Comparison of ENCODE assay signal across 10 cellular contexts in the genomic region with DNA sequence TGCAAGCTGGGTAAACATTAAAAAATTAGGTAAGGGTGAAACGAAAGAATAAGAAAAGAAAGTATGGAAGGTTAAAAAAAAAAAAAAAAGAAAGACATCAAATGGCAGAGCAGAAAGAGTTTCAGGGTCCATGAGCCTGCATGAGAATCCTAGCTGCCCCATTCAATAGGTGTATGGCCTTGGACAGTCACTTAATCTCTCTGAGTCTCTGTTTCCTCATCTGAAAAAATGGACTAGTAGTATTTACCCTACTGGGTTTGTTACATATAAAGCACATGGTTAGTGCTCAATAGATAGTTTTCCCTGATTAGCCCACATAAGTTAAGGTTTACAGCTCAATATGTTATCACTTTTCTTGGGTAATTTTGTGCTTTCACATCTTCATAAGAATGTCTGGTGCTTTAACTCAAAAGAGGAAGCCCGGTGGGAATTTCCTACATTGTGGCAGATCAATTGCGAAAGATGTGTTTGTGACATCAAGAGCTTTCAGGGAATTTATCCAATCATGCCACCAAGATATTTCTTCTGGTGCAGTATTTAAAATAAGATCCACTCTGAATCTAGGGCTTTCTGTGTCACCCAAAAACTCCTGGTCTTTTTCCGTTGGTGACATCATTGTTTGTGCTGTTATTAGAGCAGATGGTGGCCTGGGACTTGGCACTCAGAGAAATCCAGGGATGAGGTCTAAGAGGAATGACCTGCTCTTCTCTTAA. TPM values are rescaled to one million over a fixed set of nuclear protein-coding genes. Genes with fewer than 3 reads are reported as not detected.
DNase-seq lines count a peak whose midpoint lies in the region; ATAC-seq, FAIRE-seq and TF ChIP-seq lines count a peak whose summit lies in the region.
"Had no signal": no experiment of that assay in that cellular context is flagged by ENCODE, and none has a peak within 500 bp of the region (broad histone marks: within the 10 kb centered on the region; RNA-seq: fewer than 3 reads in every experiment).

No MANE protein-coding gene starts in this region.

- intact Hi-C loops in MCF 10A (cut with micrococcal nuclease) (no loop called here), breast epithelium (cut with DNase I; ENCODE audit: low total_unique reads) (no loop called here)

- H3K27ac Mint-ChIP-seq in MCF 10A (ENCODE audit: low read depth, unreplicated experiment) = peak overlapping the region; percentile 64
- H3K27ac Mint-ChIP-seq in stimulated activated naive B cell treated with anti-CD40 and anti-IgM and Interleukin-4, amounts not matched to agents 10 μg/mL and 1 μg/mL and 100 μg/mL, for 72 hours = peak overlapping the region; percentile 34
- H3K27ac Mint-ChIP-seq: T-helper 1 cell treated with Interleukin-12 subunit alpha and Interleukin-12 subunit beta and Interleukin-4 antibody, amounts not matched to agents 30 μg/mL and 1 μg/mL, for 36 hours had no signal

- no peak overlapping the region for H3K4me3 Mint-ChIP-seq in MCF 10A (ENCODE audit: unreplicated experiment)
- no peak overlapping the region for H3K4me3 Mint-ChIP-seq in stimulated activated naive B cell treated with anti-CD40 and anti-IgM and Interleukin-4, amounts not matched to agents 10 μg/mL and 1 μg/mL and 100 μg/mL, for 72 hours
- H3K4me3 Mint-ChIP-seq: T-helper 1 cell treated with Interleukin-12 subunit alpha and Interleukin-12 subunit beta and Interleukin-4 antibody, amounts not matched to agents 30 μg/mL and 1 μg/mL, for 36 hours had no signal

- no peaks in the 10 kb centered on the region for H3K36me3 ChIP-seq in breast epithelium

- no peaks in the 10 kb centered on the region for H3K27me3 Mint-ChIP-seq in MCF 10A (ENCODE audit: insufficient read depth, unreplicated experiment)
- no peaks in the 10 kb centered on the region for H3K27me3 Mint-ChIP-seq in stimulated activated naive B cell treated with anti-CD40 and anti-IgM and Interleukin-4, amounts not matched to agents 10 μg/mL and 1 μg/mL and 100 μg/mL, for 72 hours

- DNase-seq in MCF 10A (ENCODE audit: unreplicated experiment) = peak; percentile 79
- no peak for DNase-seq in breast epithelium (ENCODE audit: low spot score in 2 of 2)
- peak; percentile 72 for DNase-seq in NOMO-1 treated with dmso at 0.1 percent for 144 hours (lab: John Stamatoyannopoulos, UW; ENCODE audit: unreplicated experiment)
- DNase-seq in fibroblast of pulmonary artery (ENCODE audit: low read depth) = peak; percentile 90
- DNase-seq in stimulated activated naive B cell treated with anti-CD40 and anti-IgM and Interleukin-4, amounts not matched to agents 10 μg/mL and 1 μg/mL and 100 μg/mL, for 72 hours = peak; percentile 37
- DNase-seq in activated CD4-positive, alpha-beta T cell treated with anti-CD3 and anti-CD28 coated beads, Interleukin-2, amount 50 U/mL, for 4 hours = no peak
- DNase-seq in GM19239 (ENCODE audit: insufficient read length, low spot score) = no peak
- DNase-seq: NCI-H1048 had no signal

- H3K9me3 ChIP-seq in breast epithelium = no peaks in the 10 kb centered on the region

- no peak for FAIRE-seq in GM19239 (lab: Jason Lieb, UNC)

- no peaks in the 10 kb centered on the region for H3K4me1 ChIP-seq in breast epithelium

- POLR2A ChIA-PET in MCF 10A (lab: Yijun Ruan, JAX) = no interaction called here

- peak; percentile 75 to 85 for ATAC-seq in stimulated activated naive B cell treated with anti-CD40 and anti-IgM and Interleukin-4, amounts not matched to agents 10 μg/mL and 1 μg/mL and 100 μg/mL, for 72 hours (replicated peaks)
- ATAC-seq in HG02840 (IDR thresholded peaks at IDR 0.05; ENCODE audit: low FRiP score, unreplicated experiment) = no peak

- no peaks in the 10 kb centered on the region for H3K27me3 ChIP-seq in breast epithelium

- no peak for TF ChIP-seq POLR2A in breast epithelium (IDR thresholded peaks at IDR 0.05)

- no peaks in the 10 kb centered on the region for H3K9me3 Mint-ChIP-seq in MCF 10A (ENCODE audit: unreplicated experiment)
- no peaks in the 10 kb centered on the region for H3K9me3 Mint-ChIP-seq in stimulated activated naive B cell treated with anti-CD40 and anti-IgM and Interleukin-4, amounts not matched to agents 10 μg/mL and 1 μg/mL and 100 μg/mL, for 72 hours
- H3K9me3 Mint-ChIP-seq: T-helper 1 cell treated with Interleukin-12 subunit alpha and Interleukin-12 subunit beta and Interleukin-4 antibody, amounts not matched to agents 30 μg/mL and 1 μg/mL, for 36 hours had no signal

- H3K27ac ChIP-seq in breast epithelium = no peak overlapping the region

- no TSS peak for BruUV-seq in MCF 10A (replicated peaks; lab: Mats Ljungman, UMichigan)

- H3K36me3 Mint-ChIP-seq in MCF 10A (ENCODE audit: insufficient read depth, unreplicated experiment) = peaks cover 4% of the 10 kb centered on the region
- H3K36me3 Mint-ChIP-seq in stimulated activated naive B cell treated with anti-CD40 and anti-IgM and Interleukin-4, amounts not matched to agents 10 μg/mL and 1 μg/mL and 100 μg/mL, for 72 hours = no peaks in the 10 kb centered on the region

- H3K4me3 ChIP-seq in breast epithelium (no peak overlapping the region), fibroblast of pulmonary artery (replicated peaks; ENCODE audit: low read depth, low read length) (no peak overlapping the region)

- CTCF ChIA-PET in MCF 10A (lab: Yijun Ruan, JAX) = interaction anchor here (0.6 to 2.7 kb wide), 2 partner anchors 13 to 49 kb away, joined by 3 to 11 read pairs; no protein-coding TSS in a partner anchor

- TF ChIP-seq CTCF in MCF 10A (IDR thresholded peaks at IDR 0.05; ENCODE audit: unreplicated experiment) (no peak), breast epithelium (IDR thresholded peaks at IDR 0.05) (no peak), fibroblast of pulmonary artery (IDR thresholded peaks at IDR 0.05; ENCODE audit: low read length, missing control alignments) (no peak)

- peaks cover 30% of the 10 kb centered on the region for H3K4me1 Mint-ChIP-seq in MCF 10A (ENCODE audit: insufficient read depth, unreplicated experiment)
- H3K4me1 Mint-ChIP-seq in stimulated activated naive B cell treated with anti-CD40 and anti-IgM and Interleukin-4, amounts not matched to agents 10 μg/mL and 1 μg/mL and 100 μg/mL, for 72 hours = peaks cover 11 to 23% of the 10 kb centered on the region in 2 donors

RNA-seq across cellular contexts. Expression of gene UBE2E1, which starts 57.2 kb away (rescaled TPM):
- total RNA-seq in MCF 10A (2022) = 128 and 130 TPM in 2 replicates
- total RNA-seq in breast epithelium = 100 to 1,000 TPM in 2 of 3 donors, 10 to 100 TPM in 1; 86.4 to 127 (median 111) TPM

Comparison
In these comparisons a context has a peak if more than half of its experiments do, and no peak if none do; other contexts are left out.
1. DNase-seq: peak in MCF 10A (single experiment), NOMO-1 treated with dmso at 0.1 percent for 144 hours (single experiment), fibroblast of pulmonary artery (single experiment) and stimulated activated naive B cell treated with anti-CD40 and anti-IgM and Interleukin-4, amounts not matched to agents 10 μg/mL and 1 μg/mL and 100 μg/mL, for 72 hours (single experiment); none in breast epithelium (0 of 2), activated CD4-positive, alpha-beta T cell treated with anti-CD3 and anti-CD28 coated beads, Interleukin-2, amount 50 U/mL, for 4 hours (0 of 2) and GM19239 (single experiment).